Comparison of ENCODE assay signal across 1 cellular context in the genomic region with DNA sequence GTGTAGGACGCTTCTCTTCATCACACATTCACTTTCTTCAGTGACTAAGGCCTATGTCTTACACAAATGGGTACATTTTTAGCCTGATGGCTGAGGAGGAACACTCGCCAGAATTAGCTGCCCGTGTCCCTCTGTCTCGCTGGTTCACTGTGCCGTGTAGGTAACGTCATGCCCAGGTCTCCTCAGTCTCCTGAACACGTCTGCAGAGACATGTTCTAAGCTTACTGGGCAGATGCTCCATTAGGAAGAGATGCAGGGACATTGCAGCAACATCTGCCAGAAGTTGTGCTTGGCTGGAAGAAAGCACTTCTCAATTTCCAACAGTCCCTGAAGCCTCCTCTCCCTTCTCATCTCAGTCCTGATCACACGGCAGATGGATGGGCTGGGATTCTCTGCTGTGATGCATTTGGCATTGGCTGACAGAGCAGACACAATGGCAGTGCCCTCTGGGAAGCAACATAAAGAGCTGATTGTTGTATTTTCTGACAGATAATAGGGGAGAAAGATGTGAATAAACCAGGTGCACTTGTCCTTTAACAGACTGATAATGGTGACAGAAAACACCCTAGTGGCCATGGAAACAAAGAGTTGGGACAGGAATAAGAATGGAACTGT.
TF ChIP-seq lines count a peak whose summit lies in the region.

No MANE protein-coding gene starts in this region.

TF ChIP-seq in GM23338, 12 proteins besides CTCF, POLR2A, EP300 and RAD21 (continued from another document):
- TF ChIP-seq, protein P1, sequence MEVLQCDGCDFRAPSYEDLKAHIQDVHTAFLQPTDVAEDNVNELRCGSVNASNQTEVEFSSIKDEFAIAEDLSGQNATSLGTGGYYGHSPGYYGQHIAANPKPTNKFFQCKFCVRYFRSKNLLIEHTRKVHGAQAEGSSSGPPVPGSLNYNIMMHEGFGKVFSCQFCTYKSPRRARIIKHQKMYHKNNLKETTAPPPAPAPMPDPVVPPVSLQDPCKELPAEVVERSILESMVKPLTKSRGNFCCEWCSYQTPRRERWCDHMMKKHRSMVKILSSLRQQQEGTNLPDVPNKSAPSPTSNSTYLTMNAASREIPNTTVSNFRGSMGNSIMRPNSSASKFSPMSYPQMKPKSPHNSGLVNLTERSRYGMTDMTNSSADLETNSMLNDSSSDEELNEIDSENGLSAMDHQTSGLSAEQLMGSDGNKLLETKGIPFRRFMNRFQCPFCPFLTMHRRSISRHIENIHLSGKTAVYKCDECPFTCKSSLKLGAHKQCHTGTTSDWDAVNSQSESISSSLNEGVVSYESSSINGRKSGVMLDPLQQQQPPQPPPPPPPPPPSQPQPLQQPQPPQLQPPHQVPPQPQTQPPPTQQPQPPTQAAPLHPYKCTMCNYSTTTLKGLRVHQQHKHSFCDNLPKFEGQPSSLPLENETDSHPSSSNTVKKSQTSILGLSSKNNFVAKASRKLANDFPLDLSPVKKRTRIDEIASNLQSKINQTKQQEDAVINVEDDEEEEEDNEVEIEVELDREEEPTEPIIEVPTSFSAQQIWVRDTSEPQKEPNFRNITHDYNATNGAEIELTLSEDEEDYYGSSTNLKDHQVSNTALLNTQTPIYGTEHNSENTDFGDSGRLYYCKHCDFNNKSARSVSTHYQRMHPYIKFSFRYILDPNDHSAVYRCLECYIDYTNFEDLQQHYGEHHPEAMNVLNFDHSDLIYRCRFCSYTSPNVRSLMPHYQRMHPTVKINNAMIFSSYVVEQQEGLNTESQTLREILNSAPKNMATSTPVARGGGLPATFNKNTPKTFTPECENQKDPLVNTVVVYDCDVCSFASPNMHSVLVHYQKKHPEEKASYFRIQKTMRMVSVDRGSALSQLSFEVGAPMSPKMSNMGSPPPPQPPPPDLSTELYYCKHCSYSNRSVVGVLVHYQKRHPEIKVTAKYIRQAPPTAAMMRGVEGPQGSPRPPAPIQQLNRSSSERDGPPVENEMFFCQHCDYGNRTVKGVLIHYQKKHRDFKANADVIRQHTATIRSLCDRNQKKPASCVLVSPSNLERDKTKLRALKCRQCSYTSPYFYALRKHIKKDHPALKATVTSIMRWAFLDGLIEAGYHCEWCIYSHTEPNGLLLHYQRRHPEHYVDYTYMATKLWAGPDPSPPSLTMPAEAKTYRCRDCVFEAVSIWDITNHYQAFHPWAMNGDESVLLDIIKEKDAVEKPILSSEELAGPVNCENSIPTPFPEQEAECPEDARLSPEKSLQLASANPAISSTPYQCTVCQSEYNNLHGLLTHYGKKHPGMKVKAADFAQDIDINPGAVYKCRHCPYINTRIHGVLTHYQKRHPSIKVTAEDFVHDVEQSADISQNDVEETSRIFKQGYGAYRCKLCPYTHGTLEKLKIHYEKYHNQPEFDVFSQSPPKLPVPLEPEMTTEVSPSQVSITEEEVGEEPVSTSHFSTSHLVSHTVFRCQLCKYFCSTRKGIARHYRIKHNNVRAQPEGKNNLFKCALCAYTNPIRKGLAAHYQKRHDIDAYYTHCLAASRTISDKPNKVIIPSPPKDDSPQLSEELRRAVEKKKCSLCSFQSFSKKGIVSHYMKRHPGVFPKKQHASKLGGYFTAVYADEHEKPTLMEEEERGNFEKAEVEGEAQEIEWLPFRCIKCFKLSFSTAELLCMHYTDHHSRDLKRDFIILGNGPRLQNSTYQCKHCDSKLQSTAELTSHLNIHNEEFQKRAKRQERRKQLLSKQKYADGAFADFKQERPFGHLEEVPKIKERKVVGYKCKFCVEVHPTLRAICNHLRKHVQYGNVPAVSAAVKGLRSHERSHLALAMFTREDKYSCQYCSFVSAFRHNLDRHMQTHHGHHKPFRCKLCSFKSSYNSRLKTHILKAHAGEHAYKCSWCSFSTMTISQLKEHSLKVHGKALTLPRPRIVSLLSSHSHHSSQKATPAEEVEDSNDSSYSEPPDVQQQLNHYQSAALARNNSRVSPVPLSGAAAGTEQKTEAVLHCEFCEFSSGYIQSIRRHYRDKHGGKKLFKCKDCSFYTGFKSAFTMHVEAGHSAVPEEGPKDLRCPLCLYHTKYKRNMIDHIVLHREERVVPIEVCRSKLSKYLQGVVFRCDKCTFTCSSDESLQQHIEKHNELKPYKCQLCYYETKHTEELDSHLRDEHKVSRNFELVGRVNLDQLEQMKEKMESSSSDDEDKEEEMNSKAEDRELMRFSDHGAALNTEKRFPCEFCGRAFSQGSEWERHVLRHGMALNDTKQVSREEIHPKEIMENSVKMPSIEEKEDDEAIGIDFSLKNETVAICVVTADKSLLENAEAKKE (CRISPR knock-in tag; IDR thresholded peaks at IDR 0.05): no peak
- TF ChIP-seq ZNF331 (CRISPR knock-in tag; IDR thresholded peaks at IDR 0.05; ENCODE audit: low read depth) (no peak), STAT1 (IDR thresholded peaks at IDR 0.05; ENCODE audit: unreplicated experiment) (no peak), ZNF114 (CRISPR knock-in tag; IDR thresholded peaks at IDR 0.05) (no peak), CREB1 (CRISPR knock-in tag; IDR thresholded peaks at IDR 0.05; ENCODE audit: low read depth) (no peak)
